8 cellular contexts compared by ENCODE assay signal in the genomic region with DNA sequence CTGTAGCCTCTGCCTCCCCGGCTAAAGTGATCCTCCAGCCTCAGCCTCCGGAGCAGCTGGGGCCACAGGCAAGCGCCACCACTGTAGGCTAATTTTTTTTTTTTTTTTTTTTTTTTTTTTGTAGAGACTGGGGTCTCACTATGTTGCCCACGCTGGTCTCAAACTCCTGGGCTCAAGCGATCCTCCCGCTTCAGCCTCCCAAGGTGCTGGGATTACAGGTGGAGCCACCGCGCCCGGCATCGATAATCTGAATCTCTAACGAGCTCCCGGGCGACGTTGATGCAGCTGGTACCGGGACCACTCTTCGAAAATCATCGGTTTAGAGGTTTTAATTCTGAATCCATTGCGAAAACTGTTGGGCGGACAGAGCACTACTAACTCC. TPM values are rescaled to one million over a fixed set of nuclear protein-coding genes. Genes with fewer than 3 reads are reported as not detected.
DNase-seq lines count a peak whose midpoint lies in the region; ATAC-seq and TF ChIP-seq lines count a peak whose summit lies in the region.

No MANE protein-coding gene starts in this region.

- CTCF ChIA-PET in activated CD4-positive, alpha-beta T cell treated with anti-CD3 and anti-CD28 coated beads for 36 hours (lab: Charles Lee), result interaction anchor here (1.2 kb wide), 1 partner anchor 649 kb away, joined by 4 read pairs; no protein-coding TSS in a partner anchor
- CTCF ChIA-PET in GM10248 (lab: Yijun Ruan, JAX), result interaction anchor here (1.7 to 3.9 kb wide), 2 partner anchors 8 to 13 kb away, joined by 4 to 30 read pairs; no protein-coding TSS in a partner anchor

- no peaks in the 10 kb centered on the region for H3K27me3 Mint-ChIP-seq in activated CD4-positive, alpha-beta T cell treated with anti-CD3 and anti-CD28 coated beads for 36 hours

- H3K4me3 Mint-ChIP-seq in activated CD4-positive, alpha-beta T cell treated with anti-CD3 and anti-CD28 coated beads for 36 hours, result peak overlapping the region; percentile 93

- DNase-seq in activated CD4-positive, alpha-beta T cell treated with anti-CD3 and anti-CD28 coated beads for 36 hours, result no peak
- no peak for DNase-seq in activated CD4-positive, alpha-beta T cell treated with anti-CD3 and anti-CD28 coated beads for 4 hours
- DNase-seq in T follicular helper cell (ENCODE audit: low read depth) (peak; percentile 3), fibroblast of villous mesenchyme (ENCODE audit: low read depth) (no peak), skeletal muscle cell (ENCODE audit: low read depth) (no peak), NCI-H1105 treated with DMSO at 0.1 percent for 48 hours (lab: John Stamatoyannopoulos, UW) (no peak), GM10248 (ENCODE audit: extremely low spot score) (no peak)
- no peak for DNase-seq in stimulated activated CD4-positive, alpha-beta T cell treated with anti-CD3 and anti-CD28 coated beads, Interleukin-12 subunit alpha, Interleukin-12 subunit beta, amount 100 ng/mL, for 4 hours

- H3K4me3 ChIP-seq in fibroblast of villous mesenchyme (ENCODE audit: low read depth, low read length), result peak overlapping the region; percentile 75
- H3K4me3 ChIP-seq in skeletal muscle cell (ENCODE audit: low read depth, low read length), result peak overlapping the region; percentile 93

- POLR2A ChIA-PET in activated CD4-positive, alpha-beta T cell treated with anti-CD3 and anti-CD28 coated beads for 36 hours (lab: Charles Lee), result interaction anchor here (0.6 kb wide), 1 partner anchor 923 kb away, joined by 3 read pairs; no protein-coding TSS in a partner anchor
- POLR2A ChIA-PET in GM10248 (lab: Yijun Ruan, JAX), result interaction anchor here (0.6 kb wide), 1 partner anchor 162 kb away, joined by 3 read pairs; no protein-coding TSS in a partner anchor

- ATAC-seq in activated CD4-positive, alpha-beta T cell treated with anti-CD3 and anti-CD28 coated beads for 36 hours, result no peak

- no peak for TF ChIP-seq CTCF in fibroblast of villous mesenchyme (IDR thresholded peaks at IDR 0.05; ENCODE audit: insufficient read depth, low read depth, low read length)
- no peak for TF ChIP-seq CTCF in GM10248 (IDR thresholded peaks at IDR 0.05; ENCODE audit: control extremely low read depth, extremely low read depth, low read depth, missing control alignments)

- peak overlapping the region; percentile 100 for H3K27ac Mint-ChIP-seq in activated CD4-positive, alpha-beta T cell treated with anti-CD3 and anti-CD28 coated beads for 36 hours

- peaks cover 27% of the 10 kb centered on the region for H3K36me3 Mint-ChIP-seq in activated CD4-positive, alpha-beta T cell treated with anti-CD3 and anti-CD28 coated beads for 36 hours (ENCODE audit: low read depth)

- H3K9me3 Mint-ChIP-seq in activated CD4-positive, alpha-beta T cell treated with anti-CD3 and anti-CD28 coated beads for 36 hours (ENCODE audit: low read depth), result no peaks in the 10 kb centered on the region

- peaks cover 28% of the 10 kb centered on the region for H3K4me1 Mint-ChIP-seq in activated CD4-positive, alpha-beta T cell treated with anti-CD3 and anti-CD28 coated beads for 36 hours

- intact Hi-C loops in activated CD4-positive, alpha-beta T cell treated with anti-CD3 and anti-CD28 coated beads for 36 hours (cut with DNase I, micrococcal nuclease), result loop anchor here (1.0 to 10.0 kb wide), 8 partner anchors 90 to 1458 kb away; partner anchors contain the start of genes ABI2 (in 1 of the 2), ALS2 (in 1 of the 2), FAM117B (in 1 of the 2) and ICA1L (in 1 of the 2)

RNA-seq across cellular contexts. Expression of gene CYP20A1, which starts 0.5 kb away (rescaled TPM):
- total RNA-seq in activated CD4-positive, alpha-beta T cell treated with anti-CD3 and anti-CD28 coated beads for 36 hours, result 10 to 100 TPM; 19.0 to 23.3 TPM
- total RNA-seq in fibroblast of villous mesenchyme, result 30.0 and 40.2 TPM in 2 replicates
